ENCODE assay signal across 10 cellular contexts in genomic region chr3:31105011-31105410, GRCh38.
"Had no signal": no experiment of that assay in that cellular context is flagged by ENCODE, and none has a peak within 500 bp of the region (broad histone marks: within the 10 kb centered on the region; RNA-seq: fewer than 3 reads in every experiment).

No MANE protein-coding gene starts in this region.

- H3K27ac ChIP-seq: gastroesophageal sphincter, ovary had no signal

- H3K4me3 ChIP-seq: gastroesophageal sphincter, ovary had no signal

- H3K9me3 ChIP-seq: gastroesophageal sphincter, ovary had no signal

- H3K4me1 ChIP-seq: gastroesophageal sphincter had no signal

- H3K27me3 Mint-ChIP-seq: activated CD4-positive, alpha-beta T cell treated with anti-CD3 and anti-CD28 coated beads, Interleukin-2, amount 10 ng/mL, durations not matched to agents 7 days and 5 days; activated naive CD4-positive, alpha-beta T cell treated with anti-CD3 and anti-CD28 coated beads, Interleukin-2, amount 50 U/mL, for 24 hours; T-helper 17 cell had no signal

- H3K36me3 Mint-ChIP-seq: mesothelial cell of epicardium had no signal

- H3K27me3 ChIP-seq: gastroesophageal sphincter, ovary had no signal

- H3K4me3 Mint-ChIP-seq: activated CD4-positive, alpha-beta T cell treated with anti-CD3 and anti-CD28 coated beads, Interleukin-2, amount 10 ng/mL, durations not matched to agents 7 days and 5 days; activated naive CD4-positive, alpha-beta T cell treated with anti-CD3 and anti-CD28 coated beads, Interleukin-2, amount 50 U/mL, for 24 hours; mesothelial cell of epicardium; neural crest cell; T-helper 17 cell had no signal

- H3K27ac Mint-ChIP-seq: activated CD4-positive, alpha-beta T cell treated with anti-CD3 and anti-CD28 coated beads, Interleukin-2, amount 10 ng/mL, durations not matched to agents 7 days and 5 days; activated T-helper 2 cell treated with anti-CD3 and anti-CD28 coated beads, Interferon-gamma antibody, Interleukin-2, Interleukin-4, amounts not matched to agents 10 μg/mL and 5 μg/mL and 100 μg/mL, durations not matched to agents 14 hours and 24 hours and 36 hours; mesothelial cell of epicardium; T-helper 17 cell had no signal

- DNase-seq: activated CD4-positive, CD25-positive, alpha-beta regulatory T cell; activated CD8-positive, alpha-beta memory T cell treated with anti-CD3 and anti-CD28 coated beads for 24 hours; ovary; T-helper 17 cell had no signal

- H3K36me3 ChIP-seq: gastroesophageal sphincter, ovary had no signal

- ATAC-seq: gastroesophageal sphincter, T-helper 17 cell had no signal

- H3K4me1 Mint-ChIP-seq: neural crest cell had no signal
